8 cellular contexts compared by ENCODE assay signal in genomic region chr1:20661235-20662109, GRCh38. TPM values are rescaled to one million over a fixed set of nuclear protein-coding genes. Genes with fewer than 3 reads are reported as not detected.
A peak's percentile ranks its signal among the peaks of the same experiment; 100 is the strongest.
DNase-seq lines count a peak whose midpoint lies in the region; ATAC-seq and TF ChIP-seq lines count a peak whose summit lies in the region.

TSS of gene DDOST (minus strand) at chr1:20661369. CDS start at chr1:20661350, 19 bp downstream.

- peaks cover 15 to 16% of the 10 kb centered on the region in 2 donors for H3K4me1 ChIP-seq in thyroid gland

- no peaks in the 10 kb centered on the region for H3K9me3 ChIP-seq in thyroid gland

- peak within 1 kb of the TSS; percentile 97 for H3K4me3 Mint-ChIP-seq in activated naive CD8-positive, alpha-beta T cell treated with anti-CD3 and anti-CD28 coated beads for 36 hours
- H3K4me3 Mint-ChIP-seq in glutamatergic neuron (ENCODE audit: unreplicated experiment) (peak within 1 kb of the TSS; percentile 98), osteocyte (ENCODE audit: unreplicated experiment) (peak within 1 kb of the TSS; percentile 99)

- H3K4me1 Mint-ChIP-seq in activated naive CD8-positive, alpha-beta T cell treated with anti-CD3 and anti-CD28 coated beads for 36 hours = peaks cover 36% of the 10 kb centered on the region
- H3K4me1 Mint-ChIP-seq in glutamatergic neuron (ENCODE audit: low read depth, unreplicated experiment) (peaks cover 15% of the 10 kb centered on the region), osteocyte (ENCODE audit: unreplicated experiment) (peaks cover 29% of the 10 kb centered on the region)

- H3K27me3 Mint-ChIP-seq in activated naive CD8-positive, alpha-beta T cell treated with anti-CD3 and anti-CD28 coated beads for 36 hours = no peaks in the 10 kb centered on the region
- no peaks in the 10 kb centered on the region for H3K27me3 Mint-ChIP-seq in glutamatergic neuron (ENCODE audit: unreplicated experiment)
- no peaks in the 10 kb centered on the region for H3K27me3 Mint-ChIP-seq in osteocyte (ENCODE audit: unreplicated experiment)

- peak within 1 kb of the TSS; percentile 16 to 81 (median 71) for H3K27ac ChIP-seq in thyroid gland

- intact Hi-C loops in thyroid gland (cut with DNase I) = no loop called here

- H3K27ac Mint-ChIP-seq in activated naive CD8-positive, alpha-beta T cell treated with anti-CD3 and anti-CD28 coated beads for 36 hours = peak within 1 kb of the TSS; percentile 98
- H3K27ac Mint-ChIP-seq in glutamatergic neuron (ENCODE audit: unreplicated experiment) (peak within 1 kb of the TSS; percentile 95), osteocyte (ENCODE audit: unreplicated experiment) (peak within 1 kb of the TSS; percentile 91)

- ATAC-seq in HG02610 (IDR thresholded peaks at IDR 0.05; ENCODE audit: unreplicated experiment) = peak; percentile 93

- TF ChIP-seq CTCF in GM10266 (IDR thresholded peaks at IDR 0.05; ENCODE audit: control insufficient read depth, insufficient read depth, low read depth, missing control alignments) (peak; percentile 32), glutamatergic neuron (IDR thresholded peaks at IDR 0.05; ENCODE audit: partially characterized antibody, unreplicated experiment) (peak; percentile 6), osteocyte (IDR thresholded peaks at IDR 0.05) (peak; percentile 61), thyroid gland (IDR thresholded peaks at IDR 0.05) (peak in 4 of 6 experiments; percentile 36 to 54 (median 51))

- TF ChIP-seq POLR2A in thyroid gland (IDR thresholded peaks at IDR 0.05) = peak in 1 of 2 donors; percentile 56

- DNase-seq in GM10266 (ENCODE audit: extremely low spot score) = peak; percentile 96
- peak; percentile 99 for DNase-seq in NCI-H1092 treated with DMSO at 0.1 percent for 48 hours (lab: John Stamatoyannopoulos, UW)
- peak; percentile 96 for DNase-seq in SKM-1 treated with dmso at 0.1 percent for 144 hours (lab: John Stamatoyannopoulos, UW; ENCODE audit: unreplicated experiment)
- peak; percentile 98 for DNase-seq in activated naive CD8-positive, alpha-beta T cell treated with anti-CD3 and anti-CD28 coated beads for 36 hours
- DNase-seq in glutamatergic neuron = peak; percentile 95
- DNase-seq in osteocyte (ENCODE audit: extremely low spot score, unreplicated experiment) = peak; percentile 98
- DNase-seq in thyroid gland = peak; percentile 97 to 98

- peaks cover 26% of the 10 kb centered on the region for H3K36me3 Mint-ChIP-seq in activated naive CD8-positive, alpha-beta T cell treated with anti-CD3 and anti-CD28 coated beads for 36 hours
- H3K36me3 Mint-ChIP-seq in glutamatergic neuron (ENCODE audit: unreplicated experiment) (no peaks in the 10 kb centered on the region), osteocyte (ENCODE audit: unreplicated experiment) (peaks cover 17% of the 10 kb centered on the region)

- H3K4me3 ChIP-seq in thyroid gland (replicated peaks in 1 of 3) = peak within 1 kb of the TSS; percentile 55 to 95 (median 88)

- WGBS in thyroid gland, 2 donors = 3 to 7% methylated on average over 6 to 18 of the region's 55 CpGs

- peaks cover 8 to 10% of the 10 kb centered on the region in 2 donors for H3K36me3 ChIP-seq in thyroid gland

- H3K27me3 ChIP-seq in thyroid gland = no peaks in the 10 kb centered on the region

- H3K9me3 Mint-ChIP-seq in activated naive CD8-positive, alpha-beta T cell treated with anti-CD3 and anti-CD28 coated beads for 36 hours = no peaks in the 10 kb centered on the region
- H3K9me3 Mint-ChIP-seq in glutamatergic neuron (ENCODE audit: unreplicated experiment) (peaks cover 4% of the 10 kb centered on the region), osteocyte (ENCODE audit: unreplicated experiment) (no peaks in the 10 kb centered on the region)

RNA-seq across cellular contexts. Expression of gene DDOST, which starts in this region (rescaled TPM):
- total RNA-seq in activated naive CD8-positive, alpha-beta T cell treated with anti-CD3 and anti-CD28 coated beads for 36 hours = 100 to 1,000 TPM; 156 to 164 TPM
- total RNA-seq in glutamatergic neuron (ENCODE audit: unreplicated experiment) = 126 TPM
- total RNA-seq in osteocyte = 266 and 267 TPM in 2 replicates
- 100 to 1,000 TPM; 182 to 299 (median 238) TPM for total RNA-seq in thyroid gland

Comparison
In these comparisons a context has a peak if more than half of its experiments do, and no peak if none do; other contexts are left out.
1. Peak in every context shown above with its lines: DNase-seq, ATAC-seq, H3K4me3 ChIP-seq and H3K27ac ChIP-seq.
2. CTCF ChIP-seq: peak in every context shown above with its lines; median percentile 61 in osteocyte; 51 in thyroid gland; 32 in GM10266; 6 in glutamatergic neuron.